1 cellular context compared by ENCODE assay signal in the genomic region with DNA sequence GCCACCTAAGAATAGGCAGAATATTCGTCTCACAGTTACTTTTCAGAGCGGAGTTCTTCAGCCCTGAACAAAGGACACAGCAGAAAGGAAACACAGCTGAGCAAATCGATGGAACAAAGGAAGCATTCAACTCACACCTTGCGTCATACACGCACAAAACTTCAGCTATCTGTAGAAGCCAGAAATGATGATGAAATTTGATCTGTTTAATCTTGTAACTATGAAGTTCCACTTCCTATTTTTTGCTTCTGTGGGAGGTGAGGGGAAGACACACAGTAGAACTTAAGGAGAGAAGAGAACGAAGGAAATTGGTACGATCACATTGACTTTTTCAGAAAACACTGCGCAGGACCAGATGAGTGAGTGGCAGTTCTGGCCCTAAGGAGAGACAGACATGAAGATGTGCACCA.
TF ChIP-seq lines count a peak whose summit lies in the region.

No MANE protein-coding gene starts in this region.

TF ChIP-seq in HepG2, 621 proteins besides CTCF, POLR2A, EP300 and RAD21 (continued from another document and continues in another):
- TF ChIP-seq, protein P1, sequence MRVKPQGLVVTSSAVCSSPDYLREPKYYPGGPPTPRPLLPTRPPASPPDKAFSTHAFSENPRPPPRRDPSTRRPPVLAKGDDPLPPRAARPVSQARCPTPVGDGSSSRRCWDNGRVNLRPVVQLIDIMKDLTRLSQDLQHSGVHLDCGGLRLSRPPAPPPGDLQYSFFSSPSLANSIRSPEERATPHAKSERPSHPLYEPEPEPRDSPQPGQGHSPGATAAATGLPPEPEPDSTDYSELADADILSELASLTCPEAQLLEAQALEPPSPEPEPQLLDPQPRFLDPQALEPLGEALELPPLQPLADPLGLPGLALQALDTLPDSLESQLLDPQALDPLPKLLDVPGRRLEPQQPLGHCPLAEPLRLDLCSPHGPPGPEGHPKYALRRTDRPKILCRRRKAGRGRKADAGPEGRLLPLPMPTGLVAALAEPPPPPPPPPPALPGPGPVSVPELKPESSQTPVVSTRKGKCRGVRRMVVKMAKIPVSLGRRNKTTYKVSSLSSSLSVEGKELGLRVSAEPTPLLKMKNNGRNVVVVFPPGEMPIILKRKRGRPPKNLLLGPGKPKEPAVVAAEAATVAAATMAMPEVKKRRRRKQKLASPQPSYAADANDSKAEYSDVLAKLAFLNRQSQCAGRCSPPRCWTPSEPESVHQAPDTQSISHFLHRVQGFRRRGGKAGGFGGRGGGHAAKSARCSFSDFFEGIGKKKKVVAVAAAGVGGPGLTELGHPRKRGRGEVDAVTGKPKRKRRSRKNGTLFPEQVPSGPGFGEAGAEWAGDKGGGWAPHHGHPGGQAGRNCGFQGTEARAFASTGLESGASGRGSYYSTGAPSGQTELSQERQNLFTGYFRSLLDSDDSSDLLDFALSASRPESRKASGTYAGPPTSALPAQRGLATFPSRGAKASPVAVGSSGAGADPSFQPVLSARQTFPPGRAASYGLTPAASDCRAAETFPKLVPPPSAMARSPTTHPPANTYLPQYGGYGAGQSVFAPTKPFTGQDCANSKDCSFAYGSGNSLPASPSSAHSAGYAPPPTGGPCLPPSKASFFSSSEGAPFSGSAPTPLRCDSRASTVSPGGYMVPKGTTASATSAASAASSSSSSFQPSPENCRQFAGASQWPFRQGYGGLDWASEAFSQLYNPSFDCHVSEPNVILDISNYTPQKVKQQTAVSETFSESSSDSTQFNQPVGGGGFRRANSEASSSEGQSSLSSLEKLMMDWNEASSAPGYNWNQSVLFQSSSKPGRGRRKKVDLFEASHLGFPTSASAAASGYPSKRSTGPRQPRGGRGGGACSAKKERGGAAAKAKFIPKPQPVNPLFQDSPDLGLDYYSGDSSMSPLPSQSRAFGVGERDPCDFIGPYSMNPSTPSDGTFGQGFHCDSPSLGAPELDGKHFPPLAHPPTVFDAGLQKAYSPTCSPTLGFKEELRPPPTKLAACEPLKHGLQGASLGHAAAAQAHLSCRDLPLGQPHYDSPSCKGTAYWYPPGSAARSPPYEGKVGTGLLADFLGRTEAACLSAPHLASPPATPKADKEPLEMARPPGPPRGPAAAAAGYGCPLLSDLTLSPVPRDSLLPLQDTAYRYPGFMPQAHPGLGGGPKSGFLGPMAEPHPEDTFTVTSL (CRISPR knock-in tag; IDR thresholded peaks at IDR 0.05; ENCODE audit: borderline replicate concordance) = peak; percentile 89; the same call in 1 of the 2 replicates
- no peak for TF ChIP-seq ZNF552 (CRISPR knock-in tag; IDR thresholded peaks at IDR 0.05; ENCODE audit: borderline replicate concordance)
- no peak for TF ChIP-seq HDAC6 (IDR thresholded peaks at IDR 0.05; ENCODE audit: low read depth, low read length)
- TF ChIP-seq ZNF788 (CRISPR knock-in tag; IDR thresholded peaks at IDR 0.05; ENCODE audit: borderline replicate concordance) = peak; percentile 73; the same call in 1 of the 2 replicates
- TF ChIP-seq, protein P2, sequence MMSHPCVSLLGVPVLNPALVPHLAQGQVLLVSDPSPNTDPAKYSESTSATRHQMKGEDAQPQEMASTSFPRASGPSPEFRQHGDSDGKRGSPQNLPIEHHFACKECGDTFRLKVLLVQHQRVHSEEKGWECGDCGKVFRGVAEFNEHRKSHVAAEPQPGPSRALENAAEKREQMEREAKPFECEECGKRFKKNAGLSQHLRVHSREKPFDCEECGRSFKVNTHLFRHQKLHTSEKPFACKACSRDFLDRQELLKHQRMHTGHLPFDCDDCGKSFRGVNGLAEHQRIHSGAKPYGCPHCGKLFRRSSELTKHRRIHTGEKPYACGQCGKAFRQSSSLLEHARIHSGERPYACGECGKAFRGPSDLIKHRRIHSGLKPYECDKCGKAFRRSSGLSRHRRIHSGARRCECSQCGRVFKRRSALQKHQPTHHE (CRISPR knock-in tag; IDR thresholded peaks at IDR 0.05; ENCODE audit: borderline replicate concordance) = 0 out of 2 replicates have a peak, but pooled peaks have one; percentile 29
- TF ChIP-seq, protein P3, sequence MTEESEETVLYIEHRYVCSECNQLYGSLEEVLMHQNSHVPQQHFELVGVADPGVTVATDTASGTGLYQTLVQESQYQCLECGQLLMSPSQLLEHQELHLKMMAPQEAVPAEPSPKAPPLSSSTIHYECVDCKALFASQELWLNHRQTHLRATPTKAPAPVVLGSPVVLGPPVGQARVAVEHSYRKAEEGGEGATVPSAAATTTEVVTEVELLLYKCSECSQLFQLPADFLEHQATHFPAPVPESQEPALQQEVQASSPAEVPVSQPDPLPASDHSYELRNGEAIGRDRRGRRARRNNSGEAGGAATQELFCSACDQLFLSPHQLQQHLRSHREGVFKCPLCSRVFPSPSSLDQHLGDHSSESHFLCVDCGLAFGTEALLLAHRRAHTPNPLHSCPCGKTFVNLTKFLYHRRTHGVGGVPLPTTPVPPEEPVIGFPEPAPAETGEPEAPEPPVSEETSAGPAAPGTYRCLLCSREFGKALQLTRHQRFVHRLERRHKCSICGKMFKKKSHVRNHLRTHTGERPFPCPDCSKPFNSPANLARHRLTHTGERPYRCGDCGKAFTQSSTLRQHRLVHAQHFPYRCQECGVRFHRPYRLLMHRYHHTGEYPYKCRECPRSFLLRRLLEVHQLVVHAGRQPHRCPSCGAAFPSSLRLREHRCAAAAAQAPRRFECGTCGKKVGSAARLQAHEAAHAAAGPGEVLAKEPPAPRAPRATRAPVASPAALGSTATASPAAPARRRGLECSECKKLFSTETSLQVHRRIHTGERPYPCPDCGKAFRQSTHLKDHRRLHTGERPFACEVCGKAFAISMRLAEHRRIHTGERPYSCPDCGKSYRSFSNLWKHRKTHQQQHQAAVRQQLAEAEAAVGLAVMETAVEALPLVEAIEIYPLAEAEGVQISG (CRISPR knock-in tag; IDR thresholded peaks at IDR 0.05) = peak; percentile 52
- TF ChIP-seq, protein P4, sequence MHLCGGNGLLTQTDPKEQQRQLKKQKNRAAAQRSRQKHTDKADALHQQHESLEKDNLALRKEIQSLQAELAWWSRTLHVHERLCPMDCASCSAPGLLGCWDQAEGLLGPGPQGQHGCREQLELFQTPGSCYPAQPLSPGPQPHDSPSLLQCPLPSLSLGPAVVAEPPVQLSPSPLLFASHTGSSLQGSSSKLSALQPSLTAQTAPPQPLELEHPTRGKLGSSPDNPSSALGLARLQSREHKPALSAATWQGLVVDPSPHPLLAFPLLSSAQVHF (CRISPR knock-in tag; IDR thresholded peaks at IDR 0.05) = no peak
- TF ChIP-seq ZNF737 (CRISPR knock-in tag; IDR thresholded peaks at IDR 0.05; ENCODE audit: borderline replicate concordance) = no peak
- no peak for TF ChIP-seq ZNF547 (CRISPR knock-in tag; IDR thresholded peaks at IDR 0.05)
- peak; percentile 92 for TF ChIP-seq ETV5 (CRISPR knock-in tag; IDR thresholded peaks at IDR 0.05; ENCODE audit: borderline replicate concordance)
- no peak for TF ChIP-seq SMARCC2 (IDR thresholded peaks at IDR 0.05)
- TF ChIP-seq, protein P5, sequence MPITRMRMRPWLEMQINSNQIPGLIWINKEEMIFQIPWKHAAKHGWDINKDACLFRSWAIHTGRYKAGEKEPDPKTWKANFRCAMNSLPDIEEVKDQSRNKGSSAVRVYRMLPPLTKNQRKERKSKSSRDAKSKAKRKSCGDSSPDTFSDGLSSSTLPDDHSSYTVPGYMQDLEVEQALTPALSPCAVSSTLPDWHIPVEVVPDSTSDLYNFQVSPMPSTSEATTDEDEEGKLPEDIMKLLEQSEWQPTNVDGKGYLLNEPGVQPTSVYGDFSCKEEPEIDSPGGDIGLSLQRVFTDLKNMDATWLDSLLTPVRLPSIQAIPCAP (CRISPR knock-in tag; IDR thresholded peaks at IDR 0.05; ENCODE audit: low read depth) = no peak
- no peak for TF ChIP-seq TAF15 (IDR thresholded peaks at IDR 0.05; ENCODE audit: low read depth, low read length, poor library complexity, severe bottlenecking)
- TF ChIP-seq, protein P6, sequence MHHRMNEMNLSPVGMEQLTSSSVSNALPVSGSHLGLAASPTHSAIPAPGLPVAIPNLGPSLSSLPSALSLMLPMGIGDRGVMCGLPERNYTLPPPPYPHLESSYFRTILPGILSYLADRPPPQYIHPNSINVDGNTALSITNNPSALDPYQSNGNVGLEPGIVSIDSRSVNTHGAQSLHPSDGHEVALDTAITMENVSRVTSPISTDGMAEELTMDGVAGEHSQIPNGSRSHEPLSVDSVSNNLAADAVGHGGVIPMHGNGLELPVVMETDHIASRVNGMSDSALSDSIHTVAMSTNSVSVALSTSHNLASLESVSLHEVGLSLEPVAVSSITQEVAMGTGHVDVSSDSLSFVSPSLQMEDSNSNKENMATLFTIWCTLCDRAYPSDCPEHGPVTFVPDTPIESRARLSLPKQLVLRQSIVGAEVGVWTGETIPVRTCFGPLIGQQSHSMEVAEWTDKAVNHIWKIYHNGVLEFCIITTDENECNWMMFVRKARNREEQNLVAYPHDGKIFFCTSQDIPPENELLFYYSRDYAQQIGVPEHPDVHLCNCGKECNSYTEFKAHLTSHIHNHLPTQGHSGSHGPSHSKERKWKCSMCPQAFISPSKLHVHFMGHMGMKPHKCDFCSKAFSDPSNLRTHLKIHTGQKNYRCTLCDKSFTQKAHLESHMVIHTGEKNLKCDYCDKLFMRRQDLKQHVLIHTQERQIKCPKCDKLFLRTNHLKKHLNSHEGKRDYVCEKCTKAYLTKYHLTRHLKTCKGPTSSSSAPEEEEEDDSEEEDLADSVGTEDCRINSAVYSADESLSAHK (CRISPR knock-in tag; IDR thresholded peaks at IDR 0.05; ENCODE audit: borderline replicate concordance) = no peak
- no peak for TF ChIP-seq ZNF282 (IDR thresholded peaks at IDR 0.05; ENCODE audit: partially characterized antibody)
- TF ChIP-seq, protein P7, sequence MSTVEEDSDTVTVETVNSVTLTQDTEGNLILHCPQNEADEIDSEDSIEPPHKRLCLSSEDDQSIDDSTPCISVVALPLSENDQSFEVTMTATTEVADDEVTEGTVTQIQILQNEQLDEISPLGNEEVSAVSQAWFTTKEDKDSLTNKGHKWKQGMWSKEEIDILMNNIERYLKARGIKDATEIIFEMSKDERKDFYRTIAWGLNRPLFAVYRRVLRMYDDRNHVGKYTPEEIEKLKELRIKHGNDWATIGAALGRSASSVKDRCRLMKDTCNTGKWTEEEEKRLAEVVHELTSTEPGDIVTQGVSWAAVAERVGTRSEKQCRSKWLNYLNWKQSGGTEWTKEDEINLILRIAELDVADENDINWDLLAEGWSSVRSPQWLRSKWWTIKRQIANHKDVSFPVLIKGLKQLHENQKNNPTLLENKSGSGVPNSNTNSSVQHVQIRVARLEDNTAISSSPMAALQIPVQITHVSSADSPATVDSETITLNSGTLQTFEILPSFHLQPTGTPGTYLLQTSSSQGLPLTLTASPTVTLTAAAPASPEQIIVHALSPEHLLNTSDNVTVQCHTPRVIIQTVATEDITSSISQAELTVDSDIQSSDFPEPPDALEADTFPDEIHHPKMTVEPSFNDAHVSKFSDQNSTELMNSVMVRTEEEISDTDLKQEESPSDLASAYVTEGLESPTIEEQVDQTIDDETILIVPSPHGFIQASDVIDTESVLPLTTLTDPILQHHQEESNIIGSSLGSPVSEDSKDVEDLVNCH (CRISPR knock-in tag; IDR thresholded peaks at IDR 0.05) = no peak
- 0 out of 2 replicates have a peak, but pooled peaks have one; percentile 11 for TF ChIP-seq ZNF24 (IDR thresholded peaks at IDR 0.05)
- no peak for TF ChIP-seq ZNF367 (CRISPR knock-in tag; IDR thresholded peaks at IDR 0.05; ENCODE audit: borderline replicate concordance)
- no peak for TF ChIP-seq EED (CRISPR knock-in tag; IDR thresholded peaks at IDR 0.05)
- 0 out of 2 replicates have a peak, but pooled peaks have one; percentile 37 for TF ChIP-seq ZNF232 (CRISPR knock-in tag; IDR thresholded peaks at IDR 0.05; ENCODE audit: borderline replicate concordance)
- peak; percentile 82 for TF ChIP-seq FOXO1 (CRISPR knock-in tag; IDR thresholded peaks at IDR 0.05)
- TF ChIP-seq RXRA (CRISPR knock-in tag; IDR thresholded peaks at IDR 0.05) = no peak; the same call in 1 of the 2 replicates
- no peak for TF ChIP-seq ZNF451 (CRISPR knock-in tag; IDR thresholded peaks at IDR 0.05)
- TF ChIP-seq TBL1XR1 (IDR thresholded peaks at IDR 0.05; ENCODE audit: borderline replicate concordance, low read length, partially characterized antibody) = peak; percentile 81
- no peak for TF ChIP-seq SRSF1 (optimal IDR thresholded peaks at IDR 0.05; ENCODE audit: low read depth, low read length)
- no peak for TF ChIP-seq ZNF549 (CRISPR knock-in tag; IDR thresholded peaks at IDR 0.05)
- no peak for TF ChIP-seq KLF15 (CRISPR knock-in tag; IDR thresholded peaks at IDR 0.05; ENCODE audit: borderline replicate concordance)
- TF ChIP-seq, protein P8, sequence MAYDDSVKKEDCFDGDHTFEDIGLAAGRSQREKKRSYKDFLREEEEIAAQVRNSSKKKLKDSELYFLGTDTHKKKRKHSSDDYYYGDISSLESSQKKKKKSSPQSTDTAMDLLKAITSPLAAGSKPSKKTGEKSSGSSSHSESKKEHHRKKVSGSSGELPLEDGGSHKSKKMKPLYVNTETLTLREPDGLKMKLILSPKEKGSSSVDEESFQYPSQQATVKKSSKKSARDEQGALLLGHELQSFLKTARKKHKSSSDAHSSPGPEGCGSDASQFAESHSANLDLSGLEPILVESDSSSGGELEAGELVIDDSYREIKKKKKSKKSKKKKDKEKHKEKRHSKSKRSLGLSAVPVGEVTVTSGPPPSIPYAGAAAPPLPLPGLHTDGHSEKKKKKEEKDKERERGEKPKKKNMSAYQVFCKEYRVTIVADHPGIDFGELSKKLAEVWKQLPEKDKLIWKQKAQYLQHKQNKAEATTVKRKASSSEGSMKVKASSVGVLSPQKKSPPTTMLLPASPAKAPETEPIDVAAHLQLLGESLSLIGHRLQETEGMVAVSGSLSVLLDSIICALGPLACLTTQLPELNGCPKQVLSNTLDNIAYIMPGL (CRISPR knock-in tag; IDR thresholded peaks at IDR 0.05; ENCODE audit: borderline replicate concordance in 1 of 2, low read depth in 1 of 2) = no peak; a peak in 1 of 4 replicates
- TF ChIP-seq MAFK (conservative IDR thresholded peaks at IDR 0.05 in 1 of 2, IDR thresholded peaks at IDR 0.05 in 1 of 2; ENCODE audit: low read length in 2 of 2) = no peak
- TF ChIP-seq PAWR (CRISPR knock-in tag; IDR thresholded peaks at IDR 0.05; ENCODE audit: borderline replicate concordance) = no peak
- TF ChIP-seq MEIS2 (CRISPR knock-in tag; IDR thresholded peaks at IDR 0.05) = peak; percentile 89
- no peak for TF ChIP-seq ZNF33A (CRISPR knock-in tag; IDR thresholded peaks at IDR 0.05; ENCODE audit: borderline replicate concordance)
- TF ChIP-seq, protein P9, sequence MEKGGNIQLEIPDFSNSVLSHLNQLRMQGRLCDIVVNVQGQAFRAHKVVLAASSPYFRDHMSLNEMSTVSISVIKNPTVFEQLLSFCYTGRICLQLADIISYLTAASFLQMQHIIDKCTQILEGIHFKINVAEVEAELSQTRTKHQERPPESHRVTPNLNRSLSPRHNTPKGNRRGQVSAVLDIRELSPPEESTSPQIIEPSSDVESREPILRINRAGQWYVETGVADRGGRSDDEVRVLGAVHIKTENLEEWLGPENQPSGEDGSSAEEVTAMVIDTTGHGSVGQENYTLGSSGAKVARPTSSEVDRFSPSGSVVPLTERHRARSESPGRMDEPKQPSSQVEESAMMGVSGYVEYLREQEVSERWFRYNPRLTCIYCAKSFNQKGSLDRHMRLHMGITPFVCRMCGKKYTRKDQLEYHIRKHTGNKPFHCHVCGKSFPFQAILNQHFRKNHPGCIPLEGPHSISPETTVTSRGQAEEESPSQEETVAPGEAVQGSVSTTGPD (CRISPR knock-in tag; IDR thresholded peaks at IDR 0.05) = no peak
- peak; percentile 94 for TF ChIP-seq ELF3 (CRISPR knock-in tag; IDR thresholded peaks at IDR 0.05)
- no peak for TF ChIP-seq CENPT (CRISPR knock-in tag; IDR thresholded peaks at IDR 0.05; ENCODE audit: low read depth)
- no peak for TF ChIP-seq RBM39 (IDR thresholded peaks at IDR 0.05; ENCODE audit: low read depth, low read length, poor library complexity, severe bottlenecking)
- peak; percentile 91; the same call in 1 of the 2 replicates for TF ChIP-seq NCOR1 (IDR thresholded peaks at IDR 0.05; ENCODE audit: borderline replicate concordance, low read length)
- TF ChIP-seq U2AF1 (optimal IDR thresholded peaks at IDR 0.05; ENCODE audit: low read depth, low read length) = no peak
